In genomic region chr1:224182866-224183590, GRCh38 we compare ENCODE assay signal across 1 cellular context.
A peak's percentile ranks its signal among the peaks of the same experiment; 100 is the strongest.
TF ChIP-seq lines count a peak whose summit lies in the region.

Gene DEGS1 (plus strand): TSS chr1:224183240. CDS start chr1:224183337, 97 bp downstream.

TF ChIP-seq in K562, 482 proteins besides CTCF, POLR2A, EP300 and RAD21 (continued from another document and continues in another):
- TF ChIP-seq ARID4B (CRISPR knock-in tag; IDR thresholded peaks at IDR 0.05) (peak; percentile 89), ZNF3 (CRISPR knock-in tag; IDR thresholded peaks at IDR 0.05) (no peak), ZC3H4 (CRISPR knock-in tag; IDR thresholded peaks at IDR 0.05; ENCODE audit: borderline replicate concordance) (peak; percentile 77; the same call in 1 of the 2 replicates), ZNF696 (CRISPR knock-in tag; conservative IDR thresholded peaks at IDR 0.05) (no peak), BACH1 (tag; IDR thresholded peaks at IDR 0.05) (no peak), ARHGAP35 (IDR thresholded peaks at IDR 0.05; ENCODE audit: partially characterized antibody) (no peak), ATF7 (IDR thresholded peaks at IDR 0.05) (peak; percentile 75), FOXK1 (CRISPR knock-in tag; IDR thresholded peaks at IDR 0.05; ENCODE audit: borderline replicate concordance) (no peak), PHB2 (IDR thresholded peaks at IDR 0.05; ENCODE audit: low read depth) (no peak), POLR3G (IDR thresholded peaks at IDR 0.05; ENCODE audit: extremely low read depth, insufficient read length, insufficient replicate concordance) (no peak), ZNF197 (CRISPR knock-in tag; IDR thresholded peaks at IDR 0.05; ENCODE audit: low read depth) (no peak), FOXK2 (conservative IDR thresholded peaks at IDR 0.05 in 1 of 2, IDR thresholded peaks at IDR 0.05 in 1 of 2; ENCODE audit: low read depth in 2 of 2) (no peak), KLF1 (tag; IDR thresholded peaks at IDR 0.05) (peak; percentile 41; the same call in 1 of the 2 replicates), MBD1 (CRISPR knock-in tag; IDR thresholded peaks at IDR 0.05) (no peak), MCM5 (IDR thresholded peaks at IDR 0.05; ENCODE audit: low read depth) (no peak), SRSF7 (optimal IDR thresholded peaks at IDR 0.05; ENCODE audit: low read depth, low read length) (no peak), CBX2 (IDR thresholded peaks at IDR 0.05; ENCODE audit: insufficient read depth, low read length, poor library complexity, severe bottlenecking) (no peak), SMARCC2 (IDR thresholded peaks at IDR 0.05; ENCODE audit: low read depth) (no peak; the same call in 1 of the 2 replicates), RB1 (IDR thresholded peaks at IDR 0.05; ENCODE audit: low read depth) (peak; percentile 82), PCBP1 (IDR thresholded peaks at IDR 0.05; ENCODE audit: low read depth, low read length, poor library complexity, severe bottlenecking) (peak; percentile 42), IFI16 (CRISPR knock-in tag; IDR thresholded peaks at IDR 0.05) (no peak), PTTG1 (tag; IDR thresholded peaks at IDR 0.05; ENCODE audit: low read depth) (no peak), STAT5B (CRISPR knock-in tag; IDR thresholded peaks at IDR 0.05) (no peak), FOXJ2 (tag; IDR thresholded peaks at IDR 0.05) (0 out of 2 replicates have a peak, but pooled peaks have one; percentile 35), TEAD4 (IDR thresholded peaks at IDR 0.05; ENCODE audit: low read length) (peak; percentile 3; the same call in 1 of the 2 replicates), TEAD4 (CRISPR knock-in tag; IDR thresholded peaks at IDR 0.05; ENCODE audit: borderline replicate concordance) (no peak; the same call in 1 of the 2 replicates), WHSC1 (IDR thresholded peaks at IDR 0.05; ENCODE audit: low read length) (no peak), CBX3 (IDR thresholded peaks at IDR 0.05; ENCODE audit: borderline replicate concordance in 1 of 2, low read length in 2 of 2) (no peak; a peak in 1 of 3 replicates), CHCHD3 (CRISPR knock-in tag; IDR thresholded peaks at IDR 0.05) (0 out of 2 replicates have a peak, but pooled peaks have one; percentile 47), JUND (IDR thresholded peaks at IDR 0.05; ENCODE audit: borderline replicate concordance, low read depth, low read length) (0 out of 2 replicates have a peak, but pooled peaks have one; percentile 3), JUND (tag; IDR thresholded peaks at IDR 0.05; ENCODE audit: borderline replicate concordance, low read depth, low read length) (no peak), ID3 (CRISPR knock-in tag; IDR thresholded peaks at IDR 0.05) (no peak), ID3 (tag; IDR thresholded peaks at IDR 0.05) (peak; percentile 81), HDAC1 (IDR thresholded peaks at IDR 0.05) (peak in 1 of 2 experiments; percentile 71; a peak in 1 of 4 replicates), ETV1 (tag; conservative IDR thresholded peaks at IDR 0.05; ENCODE audit: low read depth) (no peak)
- TF ChIP-seq, protein P1, sequence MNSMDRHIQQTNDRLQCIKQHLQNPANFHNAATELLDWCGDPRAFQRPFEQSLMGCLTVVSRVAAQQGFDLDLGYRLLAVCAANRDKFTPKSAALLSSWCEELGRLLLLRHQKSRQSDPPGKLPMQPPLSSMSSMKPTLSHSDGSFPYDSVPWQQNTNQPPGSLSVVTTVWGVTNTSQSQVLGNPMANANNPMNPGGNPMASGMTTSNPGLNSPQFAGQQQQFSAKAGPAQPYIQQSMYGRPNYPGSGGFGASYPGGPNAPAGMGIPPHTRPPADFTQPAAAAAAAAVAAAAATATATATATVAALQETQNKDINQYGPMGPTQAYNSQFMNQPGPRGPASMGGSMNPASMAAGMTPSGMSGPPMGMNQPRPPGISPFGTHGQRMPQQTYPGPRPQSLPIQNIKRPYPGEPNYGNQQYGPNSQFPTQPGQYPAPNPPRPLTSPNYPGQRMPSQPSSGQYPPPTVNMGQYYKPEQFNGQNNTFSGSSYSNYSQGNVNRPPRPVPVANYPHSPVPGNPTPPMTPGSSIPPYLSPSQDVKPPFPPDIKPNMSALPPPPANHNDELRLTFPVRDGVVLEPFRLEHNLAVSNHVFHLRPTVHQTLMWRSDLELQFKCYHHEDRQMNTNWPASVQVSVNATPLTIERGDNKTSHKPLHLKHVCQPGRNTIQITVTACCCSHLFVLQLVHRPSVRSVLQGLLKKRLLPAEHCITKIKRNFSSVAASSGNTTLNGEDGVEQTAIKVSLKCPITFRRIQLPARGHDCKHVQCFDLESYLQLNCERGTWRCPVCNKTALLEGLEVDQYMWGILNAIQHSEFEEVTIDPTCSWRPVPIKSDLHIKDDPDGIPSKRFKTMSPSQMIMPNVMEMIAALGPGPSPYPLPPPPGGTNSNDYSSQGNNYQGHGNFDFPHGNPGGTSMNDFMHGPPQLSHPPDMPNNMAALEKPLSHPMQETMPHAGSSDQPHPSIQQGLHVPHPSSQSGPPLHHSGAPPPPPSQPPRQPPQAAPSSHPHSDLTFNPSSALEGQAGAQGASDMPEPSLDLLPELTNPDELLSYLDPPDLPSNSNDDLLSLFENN (IDR thresholded peaks at IDR 0.05; ENCODE audit: low read depth in 2 of 2, low read length in 2 of 2): no peak
- TF ChIP-seq, protein P2, sequence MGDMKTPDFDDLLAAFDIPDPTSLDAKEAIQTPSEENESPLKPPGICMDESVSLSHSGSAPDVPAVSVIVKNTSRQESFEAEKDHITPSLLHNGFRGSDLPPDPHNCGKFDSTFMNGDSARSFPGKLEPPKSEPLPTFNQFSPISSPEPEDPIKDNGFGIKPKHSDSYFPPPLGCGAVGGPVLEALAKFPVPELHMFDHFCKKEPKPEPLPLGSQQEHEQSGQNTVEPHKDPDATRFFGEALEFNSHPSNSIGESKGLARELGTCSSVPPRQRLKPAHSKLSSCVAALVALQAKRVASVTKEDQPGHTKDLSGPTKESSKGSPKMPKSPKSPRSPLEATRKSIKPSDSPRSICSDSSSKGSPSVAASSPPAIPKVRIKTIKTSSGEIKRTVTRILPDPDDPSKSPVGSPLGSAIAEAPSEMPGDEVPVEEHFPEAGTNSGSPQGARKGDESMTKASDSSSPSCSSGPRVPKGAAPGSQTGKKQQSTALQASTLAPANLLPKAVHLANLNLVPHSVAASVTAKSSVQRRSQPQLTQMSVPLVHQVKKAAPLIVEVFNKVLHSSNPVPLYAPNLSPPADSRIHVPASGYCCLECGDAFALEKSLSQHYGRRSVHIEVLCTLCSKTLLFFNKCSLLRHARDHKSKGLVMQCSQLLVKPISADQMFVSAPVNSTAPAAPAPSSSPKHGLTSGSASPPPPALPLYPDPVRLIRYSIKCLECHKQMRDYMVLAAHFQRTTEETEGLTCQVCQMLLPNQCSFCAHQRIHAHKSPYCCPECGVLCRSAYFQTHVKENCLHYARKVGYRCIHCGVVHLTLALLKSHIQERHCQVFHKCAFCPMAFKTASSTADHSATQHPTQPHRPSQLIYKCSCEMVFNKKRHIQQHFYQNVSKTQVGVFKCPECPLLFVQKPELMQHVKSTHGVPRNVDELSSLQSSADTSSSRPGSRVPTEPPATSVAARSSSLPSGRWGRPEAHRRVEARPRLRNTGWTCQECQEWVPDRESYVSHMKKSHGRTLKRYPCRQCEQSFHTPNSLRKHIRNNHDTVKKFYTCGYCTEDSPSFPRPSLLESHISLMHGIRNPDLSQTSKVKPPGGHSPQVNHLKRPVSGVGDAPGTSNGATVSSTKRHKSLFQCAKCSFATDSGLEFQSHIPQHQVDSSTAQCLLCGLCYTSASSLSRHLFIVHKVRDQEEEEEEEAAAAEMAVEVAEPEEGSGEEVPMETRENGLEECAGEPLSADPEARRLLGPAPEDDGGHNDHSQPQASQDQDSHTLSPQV (IDR thresholded peaks at IDR 0.05): no peak; the same call in 1 of the 2 replicates
- TF ChIP-seq, protein P3, sequence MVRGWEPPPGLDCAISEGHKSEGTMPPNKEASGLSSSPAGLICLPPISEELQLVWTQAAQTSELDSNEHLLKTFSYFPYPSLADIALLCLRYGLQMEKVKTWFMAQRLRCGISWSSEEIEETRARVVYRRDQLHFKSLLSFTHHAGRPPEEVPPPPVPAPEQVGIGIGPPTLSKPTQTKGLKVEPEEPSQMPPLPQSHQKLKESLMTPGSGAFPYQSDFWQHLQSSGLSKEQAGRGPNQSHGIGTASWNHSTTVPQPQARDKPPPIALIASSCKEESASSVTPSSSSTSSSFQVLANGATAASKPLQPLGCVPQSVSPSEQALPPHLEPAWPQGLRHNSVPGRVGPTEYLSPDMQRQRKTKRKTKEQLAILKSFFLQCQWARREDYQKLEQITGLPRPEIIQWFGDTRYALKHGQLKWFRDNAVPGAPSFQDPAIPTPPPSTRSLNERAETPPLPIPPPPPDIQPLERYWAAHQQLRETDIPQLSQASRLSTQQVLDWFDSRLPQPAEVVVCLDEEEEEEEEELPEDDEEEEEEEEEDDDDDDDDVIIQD (CRISPR knock-in tag; IDR thresholded peaks at IDR 0.05): no peak
- TF ChIP-seq, protein P4, sequence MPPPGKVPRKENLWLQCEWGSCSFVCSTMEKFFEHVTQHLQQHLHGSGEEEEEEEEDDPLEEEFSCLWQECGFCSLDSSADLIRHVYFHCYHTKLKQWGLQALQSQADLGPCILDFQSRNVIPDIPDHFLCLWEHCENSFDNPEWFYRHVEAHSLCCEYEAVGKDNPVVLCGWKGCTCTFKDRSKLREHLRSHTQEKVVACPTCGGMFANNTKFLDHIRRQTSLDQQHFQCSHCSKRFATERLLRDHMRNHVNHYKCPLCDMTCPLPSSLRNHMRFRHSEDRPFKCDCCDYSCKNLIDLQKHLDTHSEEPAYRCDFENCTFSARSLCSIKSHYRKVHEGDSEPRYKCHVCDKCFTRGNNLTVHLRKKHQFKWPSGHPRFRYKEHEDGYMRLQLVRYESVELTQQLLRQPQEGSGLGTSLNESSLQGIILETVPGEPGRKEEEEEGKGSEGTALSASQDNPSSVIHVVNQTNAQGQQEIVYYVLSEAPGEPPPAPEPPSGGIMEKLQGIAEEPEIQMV (tag; conservative IDR thresholded peaks at IDR 0.05; ENCODE audit: low read depth): no peak
- TF ChIP-seq, protein P5, sequence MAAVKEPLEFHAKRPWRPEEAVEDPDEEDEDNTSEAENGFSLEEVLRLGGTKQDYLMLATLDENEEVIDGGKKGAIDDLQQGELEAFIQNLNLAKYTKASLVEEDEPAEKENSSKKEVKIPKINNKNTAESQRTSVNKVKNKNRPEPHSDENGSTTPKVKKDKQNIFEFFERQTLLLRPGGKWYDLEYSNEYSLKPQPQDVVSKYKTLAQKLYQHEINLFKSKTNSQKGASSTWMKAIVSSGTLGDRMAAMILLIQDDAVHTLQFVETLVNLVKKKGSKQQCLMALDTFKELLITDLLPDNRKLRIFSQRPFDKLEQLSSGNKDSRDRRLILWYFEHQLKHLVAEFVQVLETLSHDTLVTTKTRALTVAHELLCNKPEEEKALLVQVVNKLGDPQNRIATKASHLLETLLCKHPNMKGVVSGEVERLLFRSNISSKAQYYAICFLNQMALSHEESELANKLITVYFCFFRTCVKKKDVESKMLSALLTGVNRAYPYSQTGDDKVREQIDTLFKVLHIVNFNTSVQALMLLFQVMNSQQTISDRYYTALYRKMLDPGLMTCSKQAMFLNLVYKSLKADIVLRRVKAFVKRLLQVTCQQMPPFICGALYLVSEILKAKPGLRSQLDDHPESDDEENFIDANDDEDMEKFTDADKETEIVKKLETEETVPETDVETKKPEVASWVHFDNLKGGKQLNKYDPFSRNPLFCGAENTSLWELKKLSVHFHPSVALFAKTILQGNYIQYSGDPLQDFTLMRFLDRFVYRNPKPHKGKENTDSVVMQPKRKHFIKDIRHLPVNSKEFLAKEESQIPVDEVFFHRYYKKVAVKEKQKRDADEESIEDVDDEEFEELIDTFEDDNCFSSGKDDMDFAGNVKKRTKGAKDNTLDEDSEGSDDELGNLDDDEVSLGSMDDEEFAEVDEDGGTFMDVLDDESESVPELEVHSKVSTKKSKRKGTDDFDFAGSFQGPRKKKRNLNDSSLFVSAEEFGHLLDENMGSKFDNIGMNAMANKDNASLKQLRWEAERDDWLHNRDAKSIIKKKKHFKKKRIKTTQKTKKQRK (IDR thresholded peaks at IDR 0.05; ENCODE audit: borderline replicate concordance, low read depth, low read length): no peak
